Comparison of ENCODE assay signal across 8 cellular contexts in the genomic region with DNA sequence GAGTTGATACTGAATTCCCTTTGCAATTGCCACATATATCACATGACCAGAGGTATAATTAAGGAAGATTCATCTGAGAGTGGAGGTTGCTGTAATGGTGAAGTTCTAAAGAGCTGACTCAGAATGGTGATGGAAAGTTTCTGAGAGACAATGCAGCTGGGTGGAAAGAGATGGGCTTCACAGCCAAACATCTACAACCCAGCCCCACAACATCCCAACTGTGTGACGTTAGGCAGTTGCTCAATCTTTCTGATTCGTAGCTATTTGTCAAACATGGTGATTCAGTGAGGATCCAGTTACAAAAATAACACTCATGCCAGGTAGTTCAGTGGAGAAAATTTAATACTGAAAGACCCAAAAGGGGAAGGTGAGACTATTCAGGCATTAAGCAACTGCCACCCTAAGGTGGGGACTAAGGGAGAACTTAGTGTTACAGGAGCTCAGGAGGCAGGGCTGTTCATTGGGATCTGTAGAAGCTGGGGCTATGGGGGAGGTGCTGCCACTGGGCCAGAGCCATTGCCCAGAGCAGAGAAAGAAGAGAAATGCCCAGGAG. TPM values are rescaled to one million over a fixed set of nuclear protein-coding genes. Genes with fewer than 3 reads are reported as not detected.
DNase-seq lines count a peak whose midpoint lies in the region; TF ChIP-seq lines count a peak whose summit lies in the region.

No MANE protein-coding gene starts in this region.

- intact Hi-C loops in posterior vena cava (cut with DNase I) = loop anchor here in 1 of 2 donors (10.0 kb wide), 1 partner anchor 167 kb away; no protein-coding TSS in a partner anchor

- TF ChIP-seq CTCF in kidney epithelial cell (IDR thresholded peaks at IDR 0.05; ENCODE audit: insufficient read depth, low read length, poor library complexity, severe bottlenecking) (no peak), WERI-Rb-1 (IDR thresholded peaks at IDR 0.05; ENCODE audit: low read depth, low read length) (no peak)

- H3K36me3 ChIP-seq in kidney epithelial cell (ENCODE audit: control insufficient read depth, insufficient read depth, low read length) (peaks cover 1% of the 10 kb centered on the region), WERI-Rb-1 (no peaks in the 10 kb centered on the region), H7 (replicated peaks; ENCODE audit: control insufficient read depth, insufficient read depth, low read length) (no peaks in the 10 kb centered on the region; the same call in 1 of the 2 replicates)

- H3K4me3 ChIP-seq in kidney epithelial cell (ENCODE audit: low read depth, low read length) (no peak overlapping the region), WERI-Rb-1 (ENCODE audit: low read depth, low read length) (no peak overlapping the region), H7 (ENCODE audit: insufficient read depth, low read depth, low read length) (no peak overlapping the region)

- no peaks in the 10 kb centered on the region for H3K9me3 ChIP-seq in WERI-Rb-1 (ENCODE audit: severe bottlenecking)

- H3K27ac ChIP-seq in WERI-Rb-1 = no peak overlapping the region

- peak; percentile 58 for DNase-seq in stimulated activated CD4-positive, alpha-beta T cell treated with anti-CD3 and anti-CD28 coated beads, Interleukin-1b, Interleukin-23, amount 100 ng/mL, for 48 hours
- DNase-seq in stimulated activated CD4-positive, alpha-beta T cell treated with anti-CD3 and anti-CD28 coated beads, Interleukin-12 subunit alpha, Interleukin-12 subunit beta, amount 100 ng/mL, for 4 hours = no peak
- peak; percentile 52 for DNase-seq in T1000 (lab: John Stamatoyannopoulos, UW)
- peak; percentile 96 for DNase-seq in kidney epithelial cell (ENCODE audit: low read depth)
- DNase-seq in NCI-H2107 (lab: John Stamatoyannopoulos, UW) = no peak
- DNase-seq in WERI-Rb-1 = no peak
- DNase-seq in H7 = no peak
- DNase-seq in posterior vena cava (ENCODE audit: low spot score) = no peak

- H3K27me3 ChIP-seq in kidney epithelial cell (ENCODE audit: control insufficient read depth, insufficient read depth, low read length) = no peaks in the 10 kb centered on the region
- no peaks in the 10 kb centered on the region for H3K27me3 ChIP-seq in WERI-Rb-1 (ENCODE audit: insufficient read depth, low read depth, severe bottlenecking)
- H3K27me3 ChIP-seq in H7 (ENCODE audit: control insufficient read depth, insufficient read depth, low read length) = no peaks in the 10 kb centered on the region

RNA-seq across cellular contexts. Expression of a gene that starts 6.9 kb away (rescaled TPM):
- 16.9 and 18.1 TPM in 2 replicates for total RNA-seq in kidney epithelial cell
- total RNA-seq in H7 (2014; rRNA removed; shearing (Covaris generic)) = 27.6 and 42.4 TPM in 2 replicates
- 10 to 100 TPM; 89.5 to 97.5 TPM for total RNA-seq in posterior vena cava

RNA-seq across cellular contexts. Expression of a gene that starts 35.7 kb away (rescaled TPM):
- total RNA-seq in kidney epithelial cell = 0.71 TPM in 1 of 2 replicates, not detected in the other
- 0.97 TPM in 1 of 2 replicates, not detected in the other for total RNA-seq in H7 (2014; rRNA removed; shearing (Covaris generic))
- under 1 TPM; 0.57 to 0.93 TPM for total RNA-seq in posterior vena cava

Comparison
In these comparisons a context has a peak if more than half of its experiments do, and no peak if none do; other contexts are left out.
1. DNase-seq: peak in stimulated activated CD4-positive, alpha-beta T cell treated with anti-CD3 and anti-CD28 coated beads, Interleukin-1b, Interleukin-23, amount 100 ng/mL, for 48 hours (single experiment), T1000 (single experiment) and kidney epithelial cell (single experiment); none in stimulated activated CD4-positive, alpha-beta T cell treated with anti-CD3 and anti-CD28 coated beads, Interleukin-12 subunit alpha, Interleukin-12 subunit beta, amount 100 ng/mL, for 4 hours (single experiment), NCI-H2107 (single experiment), WERI-Rb-1 (single experiment), H7 (single experiment) and posterior vena cava (single experiment).